In genomic region chr1:195763907-195764183, GRCh38 we compare ENCODE assay signal across 1 cellular context.
TF ChIP-seq lines count a peak whose summit lies in the region.

No MANE protein-coding gene starts in this region.

TF ChIP-seq in IMR-90, 13 proteins besides CTCF, POLR2A, EP300 and RAD21:
- TF ChIP-seq RFX5 (IDR thresholded peaks at IDR 0.05; ENCODE audit: low read depth, low read length) (no peak), RCOR1 (IDR thresholded peaks at IDR 0.05; ENCODE audit: insufficient replicate concordance, low read length) (no peak), BHLHE40 (IDR thresholded peaks at IDR 0.05; ENCODE audit: low read depth, low read length) (no peak), ELK1 (IDR thresholded peaks at IDR 0.05; ENCODE audit: borderline replicate concordance, low read depth, low read length) (no peak), USF2 (IDR thresholded peaks at IDR 0.05; ENCODE audit: low read depth, low read length) (no peak), MAZ (IDR thresholded peaks at IDR 0.05; ENCODE audit: borderline replicate concordance, low read depth, low read length) (no peak), MXI1 (IDR thresholded peaks at IDR 0.05; ENCODE audit: borderline replicate concordance, low read depth, low read length) (no peak), CEBPB (IDR thresholded peaks at IDR 0.05; ENCODE audit: low read depth, low read length) (no peak), CHD1 (IDR thresholded peaks at IDR 0.05; ENCODE audit: low read depth, low read length) (no peak), MAFK (IDR thresholded peaks at IDR 0.05; ENCODE audit: low read depth, low read length) (no peak), NFE2L2 (IDR thresholded peaks at IDR 0.05; ENCODE audit: low read depth, low read length) (no peak), SMC3 (IDR thresholded peaks at IDR 0.05; ENCODE audit: low read depth, low read length) (no peak), FOS (IDR thresholded peaks at IDR 0.05; ENCODE audit: low read depth, low read length) (no peak)
TF ChIP-seq in IMR-90: peak in this region for 0.
